Comparison of ENCODE assay signal across 8 cellular contexts in genomic region chr7:131945313-131945831, GRCh38.
DNase-seq lines count a peak whose midpoint lies in the region; ATAC-seq and TF ChIP-seq lines count a peak whose summit lies in the region.

No MANE protein-coding gene starts in this region.

- DNase-seq in A673 (ENCODE audit: low spot score) (peak; percentile 77), GM03348 (ENCODE audit: low spot score) (peak; percentile 87), HT1080 (ENCODE audit: low read depth) (peak; percentile 68), Peyer's patch (peak in 2 of 3 donors; percentile 57 to 71), cerebellum (ENCODE audit: low spot score) (peak; percentile 72), lower lobe of right lung (peak; percentile 51)
- peak; percentile 47 for DNase-seq in stimulated activated naive CD8-positive, alpha-beta T cell treated with anti-CD3 and anti-CD28 coated beads, Interleukin-15, Interleukin-2, amounts not matched to agents 100 U/mL and 50 U/mL, for 24 hours

- TF ChIP-seq CTCF in A673 (conservative IDR thresholded peaks at IDR 0.05; ENCODE audit: low read depth, low read length) (peak; percentile 92), Peyer's patch (IDR thresholded peaks at IDR 0.05) (peak in 5 of 6 experiments; percentile 7 to 86 (median 83)), lower lobe of right lung (IDR thresholded peaks at IDR 0.05) (peak; percentile 75)

- H3K27me3 ChIP-seq in A673 (replicated peaks; ENCODE audit: insufficient read depth, low read depth, low read length, poor library complexity) (peaks cover 7% of the 10 kb centered on the region), Peyer's patch (no peaks in the 10 kb centered on the region), lower lobe of right lung (ENCODE audit: low read depth) (peaks cover 24% of the 10 kb centered on the region)

- TF ChIP-seq POLR2A in Peyer's patch (IDR thresholded peaks at IDR 0.05) = no peak

- ATAC-seq in lower lobe of right lung = peak; percentile 62 to 65
- ATAC-seq in stimulated activated naive CD8-positive, alpha-beta T cell treated with anti-CD3 and anti-CD28 coated beads, Interleukin-15, Interleukin-2, amounts not matched to agents 100 U/mL and 50 U/mL, for 24 hours = peak; percentile 60
- ATAC-seq in HG03108 (IDR thresholded peaks at IDR 0.05; ENCODE audit: unreplicated experiment) = no peak

- BruUV-seq in A673 (replicated peaks; lab: Mats Ljungman, UMichigan) = no TSS peak

- H3K9me3 ChIP-seq in A673 (ENCODE audit: low read depth, low read length, poor library complexity, severe bottlenecking) = no peaks in the 10 kb centered on the region
- H3K9me3 ChIP-seq in Peyer's patch = no peaks in the 10 kb centered on the region
- no peaks in the 10 kb centered on the region for H3K9me3 ChIP-seq in lower lobe of right lung

- intact Hi-C loops in A673 (cut with micrococcal nuclease; ENCODE audit: unreplicated experiment) = loop anchor here (1.0 to 10.0 kb wide), 6 partner anchors 86 to 635 kb away; no protein-coding TSS in a partner anchor
- intact Hi-C loops in lower lobe of right lung (cut with DNase I) = no loop called here

- H3K36me3 ChIP-seq in A673 (ENCODE audit: insufficient read depth, low read length, poor library complexity, severe bottlenecking) (no peaks in the 10 kb centered on the region), Peyer's patch (no peaks in the 10 kb centered on the region), lower lobe of right lung (no peaks in the 10 kb centered on the region)

- H3K4me1 ChIP-seq in A673 (ENCODE audit: insufficient read depth, low read length, poor library complexity, severe bottlenecking) (no peaks in the 10 kb centered on the region), Peyer's patch (peaks cover 0 to 28% (median 0%) of the 10 kb centered on the region in 4 donors), lower lobe of right lung (peaks cover 6% of the 10 kb centered on the region)

- CTCF ChIA-PET in A673 (lab: Charles Lee) = interaction anchor here (0.7 to 1.2 kb wide), 3 partner anchors 86 to 256 kb away, joined by 3 to 4 read pairs (median 3); no protein-coding TSS in a partner anchor

- POLR2A ChIA-PET in A673 (lab: Charles Lee; ENCODE audit: low non-redundant PET) = no interaction called here

- no peak overlapping the region for H3K27ac ChIP-seq in A673 (ENCODE audit: low read depth, low read length, poor library complexity, severe bottlenecking)
- H3K27ac ChIP-seq in Peyer's patch = peak overlapping the region in 1 of 4 donors; percentile 14
- no peak overlapping the region for H3K27ac ChIP-seq in lower lobe of right lung

- no peak overlapping the region for H3K4me3 ChIP-seq in A673 (ENCODE audit: low read depth, low read length, poor library complexity, severe bottlenecking)
- H3K4me3 ChIP-seq in Peyer's patch = peak overlapping the region in 2 of 4 donors; percentile 28 to 31
- H3K4me3 ChIP-seq in lower lobe of right lung = peak overlapping the region; percentile 11
